In the genomic region with DNA sequence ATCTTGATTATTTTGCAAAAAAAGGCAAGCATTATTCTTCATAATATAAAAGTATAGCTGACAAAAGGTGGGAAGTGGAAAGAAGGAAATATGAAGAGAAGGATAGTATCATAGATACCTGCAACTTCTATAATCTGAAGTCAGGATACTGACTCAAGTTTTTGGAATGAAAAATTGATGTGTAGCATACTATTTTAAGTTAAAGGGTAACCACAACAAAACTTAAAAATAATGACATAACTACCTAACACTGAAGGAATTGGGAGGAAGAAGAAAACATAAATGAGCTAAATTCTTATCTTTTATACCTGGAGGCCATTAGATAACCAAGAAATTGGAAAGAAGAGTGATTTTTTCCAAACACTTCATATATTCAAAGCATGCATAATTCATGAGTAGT, we compare ENCODE assay signal across 27 cellular contexts.
"Had no signal": no experiment of that assay in that cellular context is flagged by ENCODE, and none has a peak within 500 bp of the region (broad histone marks: within the 10 kb centered on the region; RNA-seq: fewer than 3 reads in every experiment).

No MANE protein-coding gene starts in this region.

- H3K27me3 Mint-ChIP-seq: memory B cell; naive thymus-derived CD4-positive, alpha-beta T cell; natural killer cell treated with Interleukin-12 subunit alpha and Interleukin-12 subunit beta and Interleukin-15 and Interleukin-18, amount 100 ng/mL, for 72 hours had no signal

- H3K9me3 Mint-ChIP-seq: natural killer cell treated with Interleukin-12 subunit alpha and Interleukin-12 subunit beta and Interleukin-15 and Interleukin-18, amount 100 ng/mL, for 72 hours had no signal

- H3K36me3 Mint-ChIP-seq: naive thymus-derived CD4-positive, alpha-beta T cell had no signal

- FAIRE-seq: keratinocyte, pancreas had no signal

- H3K27ac ChIP-seq: left ventricle myocardium inferior, pancreas, prostate gland, skin epidermis, stomach, testis, thyroid gland, transverse colon, upper lobe of left lung, vagina had no signal

- ATAC-seq: mucosa of descending colon; naive thymus-derived CD4-positive, alpha-beta T cell; natural killer cell treated with Interleukin-12 subunit alpha and Interleukin-12 subunit beta and Interleukin-15 and Interleukin-18, amount 100 ng/mL, for 72 hours; pancreas; right cardiac atrium; sciatic nerve; stimulated activated naive B cell treated with anti-CD40 and anti-IgM and Interleukin-4, amounts not matched to agents 10 μg/mL and 1 μg/mL and 100 μg/mL, for 72 hours; stimulated activated naive CD8-positive, alpha-beta T cell treated with anti-CD3 and anti-CD28 coated beads, Interleukin-15, Interleukin-2, amounts not matched to agents 100 U/mL and 50 U/mL, for 24 hours had no signal

- H3K4me3 Mint-ChIP-seq: memory B cell; naive thymus-derived CD4-positive, alpha-beta T cell; natural killer cell treated with Interleukin-12 subunit alpha and Interleukin-12 subunit beta and Interleukin-15 and Interleukin-18, amount 100 ng/mL, for 72 hours; stimulated activated naive B cell treated with anti-CD40 and anti-IgM and Interleukin-4, amounts not matched to agents 10 μg/mL and 1 μg/mL and 100 μg/mL, for 72 hours had no signal

- H3K4me1 ChIP-seq: left ventricle myocardium inferior, prostate gland, testis, thyroid gland had no signal

- H3K36me3 ChIP-seq: left ventricle myocardium inferior, pancreas, prostate gland, stomach, thyroid gland, transverse colon, upper lobe of left lung, vagina had no signal

- H3K9me3 ChIP-seq: mucosa of descending colon, pancreas, prostate gland, stomach, testis, thyroid gland, transverse colon, vagina had no signal

- DNase-seq: left ventricle myocardium inferior; midbrain; mucosa of descending colon; naive thymus-derived CD4-positive, alpha-beta T cell; pancreas; posterior cingulate gyrus; retina; right cardiac atrium; stimulated activated CD4-positive, alpha-beta T cell treated with anti-CD3 and anti-CD28 coated beads, Interleukin-12 subunit alpha, Interleukin-12 subunit beta, amount 100 ng/mL, for 4 hours; stimulated activated CD4-positive, alpha-beta T cell treated with anti-CD3 and anti-CD28 coated beads, Interleukin-15, amount 100 ng/mL, for 24 hours; stimulated activated CD4-positive, alpha-beta T cell treated with anti-CD3 and anti-CD28 coated beads, Interleukin-2, amount 100 ng/mL, for 24 hours; stimulated activated CD4-positive, alpha-beta T cell treated with anti-CD3 and anti-CD28 coated beads, Interleukin-4, amount 100 ng/mL, for 1 hour; stimulated activated naive B cell treated with anti-CD40 and anti-IgM and Interleukin-4, amounts not matched to agents 10 μg/mL and 1 μg/mL and 100 μg/mL, for 72 hours; stimulated activated naive CD8-positive, alpha-beta T cell treated with anti-CD3 and anti-CD28 coated beads, Interleukin-15, Interleukin-2, amounts not matched to agents 100 U/mL and 50 U/mL, for 24 hours; stomach; testis; thyroid gland; transverse colon; upper lobe of left lung had no signal

- H3K27ac Mint-ChIP-seq: memory B cell; naive thymus-derived CD4-positive, alpha-beta T cell; natural killer cell treated with Interleukin-12 subunit alpha and Interleukin-12 subunit beta and Interleukin-15 and Interleukin-18, amount 100 ng/mL, for 72 hours; stimulated activated naive B cell treated with anti-CD40 and anti-IgM and Interleukin-4, amounts not matched to agents 10 μg/mL and 1 μg/mL and 100 μg/mL, for 72 hours had no signal

- H3K4me1 Mint-ChIP-seq: naive thymus-derived CD4-positive, alpha-beta T cell had no signal

- H3K27me3 ChIP-seq: pancreas, stomach, testis, thyroid gland, transverse colon, upper lobe of left lung, vagina had no signal

- H3K4me3 ChIP-seq: left ventricle myocardium inferior, lung, mucosa of descending colon, pancreas, prostate gland, skin epidermis, stomach, testis, thyroid gland, transverse colon, upper lobe of left lung, vagina had no signal
